ENCODE assay signal across 9 cellular contexts in genomic region chr18:33231474-33232317, GRCh38.
DNase-seq lines count a peak whose midpoint lies in the region; ATAC-seq and TF ChIP-seq lines count a peak whose summit lies in the region.
"Had no signal": no experiment of that assay in that cellular context is flagged by ENCODE, and none has a peak within 500 bp of the region (broad histone marks: within the 10 kb centered on the region; RNA-seq: fewer than 3 reads in every experiment).

No MANE protein-coding gene starts in this region.

- H3K4me1 ChIP-seq in NT2/D1 (ENCODE audit: insufficient read depth, insufficient read length) = no peaks in the 10 kb centered on the region
- no peaks in the 10 kb centered on the region for H3K4me1 ChIP-seq in heart right ventricle
- H3K4me1 ChIP-seq in prostate gland (replicated peaks) = no peaks in the 10 kb centered on the region

- H3K27ac Mint-ChIP-seq in activated naive CD4-positive, alpha-beta T cell treated with anti-CD3 and anti-CD28 coated beads, Interleukin-2, amount 10 ng/mL, durations not matched to agents 7 days and 5 days = no peak overlapping the region

- H3K4me3 ChIP-seq in NT2/D1 (ENCODE audit: insufficient read length, low read depth) (no peak overlapping the region), heart right ventricle (no peak overlapping the region), prostate gland (no peak overlapping the region)
- H3K4me3 ChIP-seq: BLaER1 treated with 17β-estradiol and CSF1 and Interleukin-3, amounts not matched to agents 10 nM and 100 nM had no signal

- H3K27me3 ChIP-seq in NT2/D1 (ENCODE audit: insufficient read depth, insufficient read length) (no peaks in the 10 kb centered on the region), heart right ventricle (no peaks in the 10 kb centered on the region), prostate gland (replicated peaks; ENCODE audit: insufficient read depth) (no peaks in the 10 kb centered on the region)
- H3K27me3 ChIP-seq: BLaER1 treated with 17β-estradiol and CSF1 and Interleukin-3, amounts not matched to agents 10 nM and 100 nM had no signal

- DNase-seq in NK-92 treated with Interleukin-12 subunit alpha and Interleukin-12 subunit beta, amount 100 ng/mL, for 24 hours (lab: John Stamatoyannopoulos, UW) = peak; percentile 12
- DNase-seq in NK-92 (lab: John Stamatoyannopoulos, UW; ENCODE audit: unreplicated experiment) = no peak
- DNase-seq in HuH-7.5 (ENCODE audit: low spot score) = peak; percentile 3
- DNase-seq in NT2/D1 (ENCODE audit: low read depth, low spot score) = peak; percentile 70
- peak; percentile 72 for DNase-seq in activated naive CD4-positive, alpha-beta T cell treated with anti-CD3 and anti-CD28 coated beads, Interleukin-2, amount 10 ng/mL, durations not matched to agents 7 days and 5 days
- DNase-seq in heart right ventricle = peak; percentile 11 to 69
- DNase-seq in prostate gland (ENCODE audit: low spot score) = peak; percentile 53

- no peaks in the 10 kb centered on the region for H3K36me3 Mint-ChIP-seq in activated naive CD4-positive, alpha-beta T cell treated with anti-CD3 and anti-CD28 coated beads, Interleukin-2, amount 10 ng/mL, durations not matched to agents 7 days and 5 days

- H3K9me3 Mint-ChIP-seq in activated naive CD4-positive, alpha-beta T cell treated with anti-CD3 and anti-CD28 coated beads, Interleukin-2, amount 10 ng/mL, durations not matched to agents 7 days and 5 days = no peaks in the 10 kb centered on the region

- no peak for TF ChIP-seq POLR2A in prostate gland (IDR thresholded peaks at IDR 0.05)

- no peak overlapping the region for H3K27ac ChIP-seq in heart right ventricle
- no peak overlapping the region for H3K27ac ChIP-seq in prostate gland
- H3K27ac ChIP-seq: BLaER1 treated with 17β-estradiol and CSF1 and Interleukin-3, amounts not matched to agents 10 nM and 100 nM had no signal

- TF ChIP-seq CTCF in heart right ventricle (IDR thresholded peaks at IDR 0.05) = peak; percentile 66 to 92 (median 86)
- TF ChIP-seq CTCF in prostate gland (IDR thresholded peaks at IDR 0.05) = peak; percentile 49 to 84 (median 76)

- H3K9me3 ChIP-seq in NT2/D1 (ENCODE audit: insufficient read depth, low read length) (no peaks in the 10 kb centered on the region), heart right ventricle (no peaks in the 10 kb centered on the region), prostate gland (no peaks in the 10 kb centered on the region)
- H3K9me3 ChIP-seq: BLaER1 treated with 17β-estradiol and CSF1 and Interleukin-3, amounts not matched to agents 10 nM and 100 nM had no signal

- no peak overlapping the region for H3K9ac ChIP-seq in NT2/D1 (ENCODE audit: insufficient read length, low read depth)
- H3K9ac ChIP-seq: BLaER1 treated with 17β-estradiol and CSF1 and Interleukin-3, amounts not matched to agents 10 nM and 100 nM had no signal

- intact Hi-C loops in heart right ventricle (cut with DNase I) = loop anchor here in 8 of 10 donors (2.0 to 10.0 kb wide), 8 partner anchors 261 to 1093 kb away; no protein-coding TSS in a partner anchor
- intact Hi-C loops in prostate gland (cut with DNase I) = loop anchor here (2.0 to 5.0 kb wide), 2 partner anchors 263 to 531 kb away; no protein-coding TSS in a partner anchor

- no peak overlapping the region for H3K4me3 Mint-ChIP-seq in activated naive CD4-positive, alpha-beta T cell treated with anti-CD3 and anti-CD28 coated beads, Interleukin-2, amount 10 ng/mL, durations not matched to agents 7 days and 5 days

- 62 to 65% methylated on average over 6 of the region's 6 CpGs for WGBS in heart right ventricle, 2 donors
- WGBS in prostate gland = 64% methylated on average over 6 of the region's 6 CpGs

- no peaks in the 10 kb centered on the region for H3K4me1 Mint-ChIP-seq in activated naive CD4-positive, alpha-beta T cell treated with anti-CD3 and anti-CD28 coated beads, Interleukin-2, amount 10 ng/mL, durations not matched to agents 7 days and 5 days

- no peaks in the 10 kb centered on the region for H3K27me3 Mint-ChIP-seq in activated naive CD4-positive, alpha-beta T cell treated with anti-CD3 and anti-CD28 coated beads, Interleukin-2, amount 10 ng/mL, durations not matched to agents 7 days and 5 days

- CTCF ChIA-PET in activated naive CD4-positive, alpha-beta T cell treated with anti-CD3 and anti-CD28 coated beads, Interleukin-2, amount 10 ng/mL, durations not matched to agents 7 days and 5 days (lab: Charles Lee) = interaction anchor here (0.9 to 1.2 kb wide), 6 partner anchors 9 to 74 kb away, joined by 3 to 6 read pairs (median 4); no protein-coding TSS in a partner anchor

- peak; percentile 97 for ATAC-seq in GM21723 (IDR thresholded peaks at IDR 0.05; ENCODE audit: unreplicated experiment)
- peak in 6 of 8 donors; percentile 51 to 76 (median 54) for ATAC-seq in heart right ventricle

- no peaks in the 10 kb centered on the region for H3K36me3 ChIP-seq in NT2/D1 (ENCODE audit: insufficient read depth, insufficient read length, low read length)
- H3K36me3 ChIP-seq in heart right ventricle = no peaks in the 10 kb centered on the region
- no peaks in the 10 kb centered on the region for H3K36me3 ChIP-seq in prostate gland
- H3K36me3 ChIP-seq: BLaER1 treated with 17β-estradiol and CSF1 and Interleukin-3, amounts not matched to agents 10 nM and 100 nM had no signal
